8 cellular contexts compared by ENCODE assay signal in genomic region chr15:74995779-74996765, GRCh38. TPM values are rescaled to one million over a fixed set of nuclear protein-coding genes. Genes with fewer than 3 reads are reported as not detected.
DNase-seq lines count a peak whose midpoint lies in the region; ATAC-seq, FAIRE-seq and TF ChIP-seq lines count a peak whose summit lies in the region.

No MANE protein-coding gene starts in this region.

- H3K9me3 ChIP-seq in lower lobe of right lung (no peaks in the 10 kb centered on the region), thoracic aorta (no peaks in the 10 kb centered on the region)

- no peaks in the 10 kb centered on the region for H3K36me3 ChIP-seq in bronchial epithelial cell (ENCODE audit: control insufficient read depth, insufficient read depth, low read length)
- H3K36me3 ChIP-seq in lower lobe of right lung = no peaks in the 10 kb centered on the region
- no peaks in the 10 kb centered on the region for H3K36me3 ChIP-seq in thoracic aorta

- TF ChIP-seq CTCF in GM12875 (IDR thresholded peaks at IDR 0.05; ENCODE audit: borderline replicate concordance, insufficient read depth, low read depth, low read length) (no peak), bronchial epithelial cell (IDR thresholded peaks at IDR 0.05; ENCODE audit: insufficient read depth, low read length, severe bottlenecking) (no peak), lower lobe of right lung (IDR thresholded peaks at IDR 0.05) (no peak), thoracic aorta (IDR thresholded peaks at IDR 0.05) (no peak)

- no peak for FAIRE-seq in bronchial epithelial cell (lab: Jason Lieb, UNC)

- ATAC-seq in lower lobe of right lung = no peak
- ATAC-seq in thoracic aorta (ENCODE audit: insufficient number of reproducible peaks, low FRiP score, low read depth) = no peak

- DNase-seq in NCI-H446 treated with DMSO at 0.1 percent for 48 hours (lab: John Stamatoyannopoulos, UW) (peak; percentile 33), bronchial epithelial cell (ENCODE audit: low read depth) (no peak), lower lobe of right lung (no peak), thoracic aorta (ENCODE audit: low spot score) (no peak), KG1 (lab: John Stamatoyannopoulos, UW) (no peak), SKM-1 (lab: John Stamatoyannopoulos, UW; ENCODE audit: unreplicated experiment) (no peak), EL (no peak)

- H3K4me1 ChIP-seq in lower lobe of right lung (peaks cover 12% of the 10 kb centered on the region), thoracic aorta (ENCODE audit: control insufficient read depth in 1 of 2, low read depth in 2 of 2) (peaks cover 5 to 14% of the 10 kb centered on the region in 2 donors)

- peaks cover 14% of the 10 kb centered on the region for H3K27me3 ChIP-seq in bronchial epithelial cell (ENCODE audit: control insufficient read depth, insufficient read depth, low read length)
- H3K27me3 ChIP-seq in lower lobe of right lung (ENCODE audit: low read depth) = peaks cover 9% of the 10 kb centered on the region
- H3K27me3 ChIP-seq in thoracic aorta (replicated peaks; ENCODE audit: insufficient read depth) = no peaks in the 10 kb centered on the region

- H3K27ac ChIP-seq in lower lobe of right lung (no peak overlapping the region), thoracic aorta (no peak overlapping the region)

- peak overlapping the region; percentile 48 for H3K4me3 ChIP-seq in GM12875 (ENCODE audit: low read depth, low read length)
- H3K4me3 ChIP-seq in bronchial epithelial cell (ENCODE audit: low read depth, low read length) = peak overlapping the region; percentile 51
- H3K4me3 ChIP-seq in lower lobe of right lung = peak overlapping the region; percentile 69
- peak overlapping the region; percentile 82 for H3K4me3 ChIP-seq in thoracic aorta

- intact Hi-C loops in lower lobe of right lung (cut with DNase I) = no loop called here

RNA-seq across cellular contexts. Expression of gene SCAMP5, which starts 0.7 kb away (rescaled TPM):
- total RNA-seq in bronchial epithelial cell (0.13 and 1.3 TPM in 2 replicates), lower lobe of right lung (1.9 TPM), thoracic aorta (1 to 10 TPM; 1.5 to 3.5 TPM)

RNA-seq across cellular contexts. Expression of gene PPCDC, which starts 27.3 kb away (rescaled TPM):
- 13.2 and 14.8 TPM in 2 replicates for total RNA-seq in bronchial epithelial cell
- 11.2 TPM for total RNA-seq in lower lobe of right lung
- total RNA-seq in thoracic aorta = 10 to 100 TPM in 1 of 2 donors, 1 to 10 TPM in 1; 8.5 to 13.7 TPM

RNA-seq across cellular contexts. Expression of gene RPP25, which starts 39.5 kb away (rescaled TPM):
- total RNA-seq in bronchial epithelial cell (3.3 and 8.7 TPM in 2 replicates), lower lobe of right lung (17.0 TPM), thoracic aorta (10 to 100 TPM; 11.7 to 11.8 TPM)

RNA-seq across cellular contexts. Expression of gene COX5A, which starts 58.2 kb away (rescaled TPM):
- total RNA-seq in bronchial epithelial cell (55.3 and 66.6 TPM in 2 replicates), lower lobe of right lung (134 TPM), thoracic aorta (10 to 100 TPM; 45.2 to 66.3 TPM)
